Comparison of ENCODE assay signal across 1 cellular context in genomic region chr15:44535509-44536297, GRCh38.
TF ChIP-seq lines count a peak whose summit lies in the region.

No MANE protein-coding gene starts in this region.

TF ChIP-seq in IMR-90, 13 proteins besides CTCF, POLR2A, EP300 and RAD21:
- TF ChIP-seq RCOR1 (IDR thresholded peaks at IDR 0.05; ENCODE audit: insufficient replicate concordance, low read length) (no peak), ELK1 (IDR thresholded peaks at IDR 0.05; ENCODE audit: borderline replicate concordance, low read depth, low read length) (no peak), MXI1 (IDR thresholded peaks at IDR 0.05; ENCODE audit: borderline replicate concordance, low read depth, low read length) (no peak), NFE2L2 (IDR thresholded peaks at IDR 0.05; ENCODE audit: low read depth, low read length) (no peak), CEBPB (IDR thresholded peaks at IDR 0.05; ENCODE audit: low read depth, low read length) (no peak), BHLHE40 (IDR thresholded peaks at IDR 0.05; ENCODE audit: low read depth, low read length) (no peak), FOS (IDR thresholded peaks at IDR 0.05; ENCODE audit: low read depth, low read length) (no peak), SMC3 (IDR thresholded peaks at IDR 0.05; ENCODE audit: low read depth, low read length) (no peak), MAZ (IDR thresholded peaks at IDR 0.05; ENCODE audit: borderline replicate concordance, low read depth, low read length) (no peak), MAFK (IDR thresholded peaks at IDR 0.05; ENCODE audit: low read depth, low read length) (no peak), RFX5 (IDR thresholded peaks at IDR 0.05; ENCODE audit: low read depth, low read length) (no peak)
